18 cellular contexts compared by ENCODE assay signal in the genomic region with DNA sequence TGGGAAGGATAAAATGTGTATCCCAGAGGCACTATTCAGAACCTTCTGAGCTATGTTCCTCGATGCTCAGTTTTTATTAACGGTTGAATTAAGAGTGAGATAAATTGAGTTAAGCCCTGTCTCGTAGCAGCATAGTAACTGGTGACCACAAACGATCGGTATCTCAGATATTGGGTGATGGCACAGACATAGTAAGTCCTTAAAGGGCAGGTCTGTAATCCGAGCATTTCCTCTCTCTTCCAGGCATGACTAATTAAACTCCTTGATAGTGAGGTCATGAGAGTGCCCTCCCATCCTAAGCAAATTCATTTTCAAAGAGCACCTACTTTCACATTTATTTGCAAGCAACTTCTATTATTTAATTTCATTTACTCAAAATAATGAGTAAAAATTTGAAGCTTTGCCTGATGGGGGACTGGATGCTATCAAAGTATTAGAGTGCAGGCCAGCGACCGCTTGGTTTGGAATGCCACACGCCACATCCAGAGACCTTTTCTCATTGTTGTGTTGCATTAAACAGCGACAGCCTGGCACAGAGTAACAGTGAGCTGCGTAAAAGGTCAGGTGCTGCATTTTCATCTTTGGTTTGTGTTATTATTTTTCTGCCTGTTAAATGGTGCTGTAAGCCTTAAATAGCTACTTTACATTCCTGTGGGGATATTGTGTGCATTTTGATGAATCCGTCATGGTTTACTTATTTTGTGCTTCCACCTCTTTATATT.
DNase-seq lines count a peak whose midpoint lies in the region; ATAC-seq, FAIRE-seq and TF ChIP-seq lines count a peak whose summit lies in the region.
"Had no signal": no experiment of that assay in that cellular context is flagged by ENCODE, and none has a peak within 500 bp of the region (broad histone marks: within the 10 kb centered on the region; RNA-seq: fewer than 3 reads in every experiment).

No MANE protein-coding gene starts in this region.

- no peaks in the 10 kb centered on the region for H3K36me3 Mint-ChIP-seq in astrocyte (ENCODE audit: low read depth, unreplicated experiment)
- H3K36me3 Mint-ChIP-seq: activated naive CD8-positive, alpha-beta T cell treated with anti-CD3 and anti-CD28 coated beads for 36 hours; memory B cell had no signal

- WGBS in IMR-90 (ENCODE audit: extremely low coverage in 2 of 2, insufficient read length in 1 of 2), 2 experiments: 83% methylated on average over 3 of the region's 12 CpGs; no CpG with 5 or more reads in 1 of the 2 experiments
- 51 to 55% methylated on average over 12 of the region's 12 CpGs for WGBS in gastroesophageal sphincter (ENCODE audit: low coverage in 1 of 2), 2 donors

- H2BK5ac ChIP-seq in IMR-90 (ENCODE audit: low read depth, low read length, poor library complexity, severe bottlenecking): no peak overlapping the region

- H4K8ac ChIP-seq in IMR-90 (ENCODE audit: low read depth in 2 of 2, low read length in 2 of 2): no peak overlapping the region

- H3K27ac ChIP-seq in IMR-90 (ENCODE audit: insufficient read depth, low read length) (no peak overlapping the region), astrocyte (ENCODE audit: low read depth, low read length) (no peak overlapping the region), gastroesophageal sphincter (no peak overlapping the region)
- H3K27ac ChIP-seq: BLaER1 had no signal

- H3K4ac ChIP-seq in IMR-90 (ENCODE audit: low read depth, low read length): no peak overlapping the region

- H2AFZ ChIP-seq in IMR-90 (replicated peaks; ENCODE audit: low read length, poor library complexity): no peak overlapping the region
- no peak overlapping the region for H2AFZ ChIP-seq in astrocyte (ENCODE audit: low read depth, low read length)

- dilution Hi-C loops in IMR-90 (cut with HindIII; ENCODE audit: low sequenced_read_pairs, unreplicated experiment): no loop called here

- peaks cover 0 to 2% of the 10 kb centered on the region in 2 experiments; a peak in 1 of 4 replicates for H3K79me1 ChIP-seq in IMR-90 (ENCODE audit: low read depth in 1 of 2, low read length in 2 of 2)

- no peak overlapping the region for H4K91ac ChIP-seq in IMR-90 (ENCODE audit: insufficient read depth, low read depth, low read length)

- peak; percentile 52 for DNase-seq in EH (ENCODE audit: low read depth)
- peak; percentile 72 for DNase-seq in IMR-90
- peak; percentile 95 for DNase-seq in astrocyte (ENCODE audit: low read depth)
- DNase-seq in left kidney (ENCODE audit: low read depth, low spot score): peak; percentile 23
- DNase-seq in mucosa of descending colon: no peak
- no peak for DNase-seq in superior temporal gyrus (ENCODE audit: extremely low spot score)
- DNase-seq: activated CD8-positive, alpha-beta memory T cell treated with anti-CD3 and anti-CD28 coated beads, Interleukin-2, amount 50 U/mL, for 48 hours; activated naive CD8-positive, alpha-beta T cell treated with anti-CD3 and anti-CD28 coated beads for 36 hours; KBM-7; NCI-H1930; Right ventricle myocardium superior; stimulated activated CD4-positive, alpha-beta T cell treated with anti-CD3 and anti-CD28 coated beads, Interleukin-4, amount 100 ng/mL, for 4 hours had no signal

- H3K23ac ChIP-seq in IMR-90 (ENCODE audit: low read depth, low read length): no peak overlapping the region

- H3K9me3 ChIP-seq in IMR-90 (ENCODE audit: control insufficient read depth, insufficient read depth, low read length): no peaks in the 10 kb centered on the region
- no peaks in the 10 kb centered on the region for H3K9me3 ChIP-seq in astrocyte (ENCODE audit: insufficient read depth, low read depth, low read length)
- H3K9me3 ChIP-seq in mucosa of descending colon: no peaks in the 10 kb centered on the region
- H3K9me3 ChIP-seq in gastroesophageal sphincter: no peaks in the 10 kb centered on the region
- H3K9me3 ChIP-seq: BLaER1 had no signal

- no peaks in the 10 kb centered on the region for H4K20me1 ChIP-seq in IMR-90 (ENCODE audit: insufficient read depth, low read length)
- no peaks in the 10 kb centered on the region for H4K20me1 ChIP-seq in astrocyte (ENCODE audit: insufficient read depth, low read length)
- H4K20me1 ChIP-seq: BLaER1 had no signal

- H2BK20ac ChIP-seq in IMR-90 (ENCODE audit: low read depth, low read length): no peak overlapping the region

- H3K4me1 ChIP-seq in IMR-90 (ENCODE audit: control insufficient read depth, insufficient read depth, low read length) (no peaks in the 10 kb centered on the region), astrocyte (ENCODE audit: insufficient read depth, low read length) (peaks cover 12% of the 10 kb centered on the region), mucosa of descending colon (ENCODE audit: low read depth) (no peaks in the 10 kb centered on the region), gastroesophageal sphincter (peaks cover 0 to 37% (median 0%) of the 10 kb centered on the region in 3 donors)

- H3K4me3 ChIP-seq in IMR-90 (ENCODE audit: insufficient read depth, low read depth, low read length) (no peak overlapping the region), astrocyte (ENCODE audit: insufficient read depth, low read depth, low read length) (peak overlapping the region; percentile 32), mucosa of descending colon (no peak overlapping the region), gastroesophageal sphincter (no peak overlapping the region)
- H3K4me3 ChIP-seq: BLaER1 had no signal

- H3K27me3 ChIP-seq in IMR-90 (ENCODE audit: control insufficient read depth, insufficient read depth, low read length): no peaks in the 10 kb centered on the region
- no peaks in the 10 kb centered on the region for H3K27me3 ChIP-seq in astrocyte (ENCODE audit: insufficient read depth, low read length)
- no peaks in the 10 kb centered on the region for H3K27me3 ChIP-seq in gastroesophageal sphincter
- H3K27me3 ChIP-seq: BLaER1 had no signal

- no peaks in the 10 kb centered on the region for H3K9me3 Mint-ChIP-seq in astrocyte (ENCODE audit: unreplicated experiment)

- no peak overlapping the region for H3K4me3 Mint-ChIP-seq in astrocyte (ENCODE audit: unreplicated experiment)
- H3K4me3 Mint-ChIP-seq: activated naive CD8-positive, alpha-beta T cell treated with anti-CD3 and anti-CD28 coated beads for 36 hours; memory B cell; stimulated activated naive CD8-positive, alpha-beta T cell treated with anti-CD3 and anti-CD28 coated beads, Interleukin-15, Interleukin-2, amounts not matched to agents 100 ng/mL and 50 ng/mL, for 24 hours had no signal

- H3K27me3 Mint-ChIP-seq in astrocyte (ENCODE audit: low read depth, unreplicated experiment): no peaks in the 10 kb centered on the region
- H3K27me3 Mint-ChIP-seq: activated naive CD8-positive, alpha-beta T cell treated with anti-CD3 and anti-CD28 coated beads for 36 hours; memory B cell; stimulated activated naive CD8-positive, alpha-beta T cell treated with anti-CD3 and anti-CD28 coated beads, Interleukin-15, Interleukin-2, amounts not matched to agents 100 ng/mL and 50 ng/mL, for 24 hours had no signal

- H3K36me3 ChIP-seq in IMR-90 (ENCODE audit: control insufficient read depth, insufficient read depth, low read length): no peaks in the 10 kb centered on the region; the same call in 1 of the 2 replicates
- H3K36me3 ChIP-seq in astrocyte (ENCODE audit: insufficient read depth, low read length): no peaks in the 10 kb centered on the region
- no peaks in the 10 kb centered on the region for H3K36me3 ChIP-seq in mucosa of descending colon (ENCODE audit: low read depth)
- no peaks in the 10 kb centered on the region for H3K36me3 ChIP-seq in gastroesophageal sphincter
- H3K36me3 ChIP-seq: BLaER1 had no signal

- no peak overlapping the region for H4K5ac ChIP-seq in IMR-90 (ENCODE audit: low read depth, low read length)

- ATAC-seq in IMR-90 (ENCODE audit: low read depth): peak; percentile 86
- ATAC-seq in mucosa of descending colon: no peak
- ATAC-seq in GM21576 (IDR thresholded peaks at IDR 0.05; ENCODE audit: unreplicated experiment): no peak
- no peak for ATAC-seq in gastroesophageal sphincter

- no peak overlapping the region for H3K56ac ChIP-seq in IMR-90 (ENCODE audit: extremely low read depth, insufficient read depth, low read length)

- no TSS peak for BruUV-seq in IMR-90 (replicated peaks; lab: Mats Ljungman, UMichigan)

- no peak overlapping the region for H2BK15ac ChIP-seq in IMR-90 (ENCODE audit: low read depth, low read length)

- peak overlapping the region; percentile 43 for H3K27ac Mint-ChIP-seq in astrocyte (ENCODE audit: unreplicated experiment)
- H3K27ac Mint-ChIP-seq: activated naive CD8-positive, alpha-beta T cell treated with anti-CD3 and anti-CD28 coated beads for 36 hours; memory B cell; stimulated activated naive CD8-positive, alpha-beta T cell treated with anti-CD3 and anti-CD28 coated beads, Interleukin-15, Interleukin-2, amounts not matched to agents 100 ng/mL and 50 ng/mL, for 24 hours had no signal

- no peak for FAIRE-seq in astrocyte (lab: Jason Lieb, UNC)
- FAIRE-seq: G401.6 had no signal

- H3K79me2 ChIP-seq in astrocyte (ENCODE audit: insufficient read depth, low read length): no peaks in the 10 kb centered on the region

- H3K18ac ChIP-seq in IMR-90 (ENCODE audit: low read depth, low read length): no peak overlapping the region

- H2AK5ac ChIP-seq in IMR-90 (ENCODE audit: low read depth, low read length): no peak overlapping the region

- TF ChIP-seq POLR2A in IMR-90 (IDR thresholded peaks at IDR 0.05; ENCODE audit: low read depth, low read length): no peak
- no peak for TF ChIP-seq POLR2A in gastroesophageal sphincter (IDR thresholded peaks at IDR 0.05)

- H3K9ac ChIP-seq in IMR-90 (ENCODE audit: low read depth, low read length): no peak overlapping the region
- H3K9ac ChIP-seq in astrocyte (ENCODE audit: low read length): no peak overlapping the region
- H3K9ac ChIP-seq: BLaER1 had no signal

- H3K14ac ChIP-seq in IMR-90 (replicated peaks; ENCODE audit: low read depth, low read length): no peak overlapping the region

- in situ Hi-C loops in IMR-90 (cut with MboI; ENCODE audit: low sequenced_read_pairs): no loop called here

- TF ChIP-seq EP300 in gastroesophageal sphincter (IDR thresholded peaks at IDR 0.05): no peak

- peaks cover 23% of the 10 kb centered on the region for H3K4me1 Mint-ChIP-seq in astrocyte (ENCODE audit: low read depth, unreplicated experiment)
- H3K4me1 Mint-ChIP-seq: activated naive CD8-positive, alpha-beta T cell treated with anti-CD3 and anti-CD28 coated beads for 36 hours; memory B cell had no signal

- H3K9me1 ChIP-seq in IMR-90 (ENCODE audit: insufficient read depth, low read length): no peaks in the 10 kb centered on the region

- TF ChIP-seq CTCF in IMR-90 (conservative IDR thresholded peaks at IDR 0.05; ENCODE audit: low read depth, low read length): no peak
- no peak for TF ChIP-seq CTCF in astrocyte (IDR thresholded peaks at IDR 0.05; ENCODE audit: insufficient read depth, low read depth, low read length)
- no peak for TF ChIP-seq CTCF in mucosa of descending colon (IDR thresholded peaks at IDR 0.05)
- TF ChIP-seq CTCF in gastroesophageal sphincter (IDR thresholded peaks at IDR 0.05): no peak

- no peak for TF ChIP-seq RAD21 in IMR-90 (IDR thresholded peaks at IDR 0.05; ENCODE audit: low read length)

- POLR2A ChIA-PET in IMR-90 (lab: Charles Lee; ENCODE audit: unreplicated experiment): no interaction called here

- CTCF ChIA-PET in IMR-90 (lab: Yijun Ruan, JAX): no interaction called here

- intact Hi-C loops in IMR-90 (cut with micrococcal nuclease) (loop anchor here (5.0 kb wide), 1 partner anchor 35 kb away; no protein-coding TSS in a partner anchor), mucosa of descending colon (cut with DNase I, micrococcal nuclease) (no loop called here)

- H2AK9ac ChIP-seq in IMR-90 (replicated peaks; ENCODE audit: low read depth, low read length, poor library complexity): no peak overlapping the region

- H3K4me2 ChIP-seq in IMR-90 (ENCODE audit: low read depth, low read length): peak overlapping the region; percentile 26; the same call in 1 of the 2 replicates
- peak overlapping the region; percentile 67 for H3K4me2 ChIP-seq in astrocyte (ENCODE audit: low read length)
- H3K4me2 ChIP-seq: BLaER1 had no signal

- H2BK120ac ChIP-seq in IMR-90 (ENCODE audit: low read depth, low read length): no peak overlapping the region

Comparison
In these comparisons a context has a peak if more than half of its experiments do, and no peak if none do; other contexts are left out.
1. DNase-seq: peak in EH (single experiment), IMR-90 (single experiment), astrocyte (single experiment) and left kidney (single experiment); none in mucosa of descending colon (0 of 3) and superior temporal gyrus (single experiment).